Comparison of ENCODE assay signal across 34 cellular contexts in the genomic region with DNA sequence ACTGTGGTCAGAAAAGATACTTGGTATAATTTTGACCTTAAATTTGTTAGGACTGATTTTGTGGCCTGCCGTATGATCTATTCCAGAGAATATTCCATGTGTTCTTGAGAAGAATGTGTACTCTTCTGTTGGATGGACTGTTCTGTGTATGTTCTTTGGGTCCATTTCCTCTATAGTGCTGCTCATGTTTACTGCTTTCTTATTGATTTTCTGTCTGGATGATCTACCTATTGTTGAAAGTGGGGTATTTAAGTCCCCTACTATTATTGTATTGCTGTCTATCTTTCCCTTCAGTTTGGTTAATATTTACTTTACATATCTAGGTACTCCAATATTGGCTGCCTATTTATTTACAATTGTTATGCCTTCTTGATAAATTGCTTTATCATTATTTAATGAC.
"Had no signal": no experiment of that assay in that cellular context is flagged by ENCODE, and none has a peak within 500 bp of the region (broad histone marks: within the 10 kb centered on the region; RNA-seq: fewer than 3 reads in every experiment).

No MANE protein-coding gene starts in this region.

- H3K27ac Mint-ChIP-seq: activated B cell treated with CpG ODN at 0.5 μM for 24 hours; activated CD8-positive, alpha-beta T cell treated with anti-CD3 and anti-CD28 coated beads for 36 hours; activated naive CD4-positive, alpha-beta T cell treated with anti-CD3 and anti-CD28 coated beads for 36 hours; activated naive CD4-positive, alpha-beta T cell treated with anti-CD3 and anti-CD28 coated beads, Interleukin-2, amount 50 U/mL, for 24 hours; activated naive CD8-positive, alpha-beta T cell treated with anti-CD3 and anti-CD28 coated beads for 36 hours; activated naive CD8-positive, alpha-beta T cell treated with anti-CD3 and anti-CD28 coated beads, Interleukin-2, amount 50 U/mL, for 24 hours; activated T-helper 17 cell treated with anti-CD3 and anti-CD28 coated beads, Interleukin-2, amount 50 U/mL, for 72 hours; T-helper 17 cell; T-helper 2 cell treated with Interferon-gamma antibody and Interleukin-4, amounts not matched to agents 5 μg/mL and 100 μg/mL, for 36 hours had no signal

- H3K4me1 Mint-ChIP-seq: activated B cell treated with CpG ODN at 0.5 μM for 24 hours; activated naive CD4-positive, alpha-beta T cell treated with anti-CD3 and anti-CD28 coated beads, Interleukin-2, amount 50 U/mL, for 24 hours; activated naive CD8-positive, alpha-beta T cell treated with anti-CD3 and anti-CD28 coated beads for 36 hours; activated naive CD8-positive, alpha-beta T cell treated with anti-CD3 and anti-CD28 coated beads, Interleukin-2, amount 50 U/mL, for 24 hours; activated T-helper 17 cell treated with anti-CD3 and anti-CD28 coated beads, Interleukin-2, amount 50 U/mL, for 72 hours; T-helper 17 cell had no signal

- H3K36me3 ChIP-seq: adrenal gland, breast epithelium, cardiac muscle cell, colonic mucosa, esophagus squamous epithelium, gastroesophageal sphincter, heart right ventricle, WERI-Rb-1 had no signal

- H3K27me3 Mint-ChIP-seq: activated B cell treated with CpG ODN at 0.5 μM for 24 hours; activated CD8-positive, alpha-beta T cell treated with anti-CD3 and anti-CD28 coated beads for 36 hours; activated naive CD4-positive, alpha-beta T cell treated with anti-CD3 and anti-CD28 coated beads, Interleukin-2, amount 50 U/mL, for 24 hours; activated naive CD8-positive, alpha-beta T cell treated with anti-CD3 and anti-CD28 coated beads for 36 hours; activated naive CD8-positive, alpha-beta T cell treated with anti-CD3 and anti-CD28 coated beads, Interleukin-2, amount 50 U/mL, for 24 hours; activated T-helper 17 cell treated with anti-CD3 and anti-CD28 coated beads, Interleukin-2, amount 50 U/mL, for 72 hours; T-helper 17 cell had no signal

- H3K27ac ChIP-seq: adrenal gland, body of pancreas, breast epithelium, cardiac muscle cell, colonic mucosa, epithelial cell of prostate, esophagus squamous epithelium, gastroesophageal sphincter, heart right ventricle, WERI-Rb-1 had no signal

- DNase-seq: activated B cell treated with CpG ODN at 0.5 μM for 24 hours; activated CD4-positive, alpha-beta T cell treated with anti-CD3 and anti-CD28 coated beads for 48 hours; activated CD4-positive, alpha-beta T cell treated with anti-CD3 and anti-CD28 coated beads, Interleukin-2, amount 50 U/mL, for 1 hour; activated CD4-positive, alpha-beta T cell treated with anti-CD3 and anti-CD28 coated beads, Interleukin-2, amount 50 U/mL, for 48 hours; activated CD8-positive, alpha-beta memory T cell treated with anti-CD3 and anti-CD28 coated beads for 24 hours; activated CD8-positive, alpha-beta T cell treated with anti-CD3 and anti-CD28 coated beads for 36 hours; activated effector memory CD4-positive, alpha-beta T cell treated with Interleukin-2 at 50 U/mL for 16 hours; activated naive CD4-positive, alpha-beta T cell treated with anti-CD3 and anti-CD28 coated beads for 36 hours; activated naive CD8-positive, alpha-beta T cell treated with anti-CD3 and anti-CD28 coated beads for 36 hours; activated naive CD8-positive, alpha-beta T cell treated with anti-CD3 and anti-CD28 coated beads, Interleukin-2, amount 50 U/mL, for 24 hours; activated T-cell treated with anti-CD3 and anti-CD28 coated beads, Interleukin-2, amount 50 U/mL, for 4 hours; adrenal gland; amygdala; aorta; body of pancreas; central memory CD4-positive, alpha-beta T cell; cerebellar nuclear complex; colonic mucosa; effector CD8-positive, alpha-beta T cell; esophagus squamous epithelium; foreskin melanocyte; heart right ventricle; T-helper 1 cell; T-helper 17 cell; T1000; WERI-Rb-1 had no signal

- ATAC-seq: activated CD4-positive, CD25-positive, alpha-beta regulatory T cell treated with anti-CD3 and anti-CD28 coated beads, Interleukin-2, amount 50 U/mL, for 24 hours; activated CD8-positive, alpha-beta T cell treated with anti-CD3 and anti-CD28 coated beads for 36 hours; activated naive CD8-positive, alpha-beta T cell treated with anti-CD3 and anti-CD28 coated beads, Interleukin-2, amount 50 U/mL, for 24 hours; activated T-cell treated with anti-CD3 and anti-CD28 coated beads, Interleukin-2, amount 50 U/mL, for 4 hours; activated T-helper 17 cell treated with anti-CD3 and anti-CD28 coated beads, Interleukin-2, amount 50 U/mL, for 72 hours; body of pancreas; gastroesophageal sphincter; heart right ventricle; T-helper 17 cell had no signal

- H3K4me3 Mint-ChIP-seq: activated B cell treated with CpG ODN at 0.5 μM for 24 hours; activated CD8-positive, alpha-beta T cell treated with anti-CD3 and anti-CD28 coated beads for 36 hours; activated naive CD4-positive, alpha-beta T cell treated with anti-CD3 and anti-CD28 coated beads for 36 hours; activated naive CD4-positive, alpha-beta T cell treated with anti-CD3 and anti-CD28 coated beads, Interleukin-2, amount 50 U/mL, for 24 hours; activated naive CD8-positive, alpha-beta T cell treated with anti-CD3 and anti-CD28 coated beads for 36 hours; activated naive CD8-positive, alpha-beta T cell treated with anti-CD3 and anti-CD28 coated beads, Interleukin-2, amount 50 U/mL, for 24 hours; activated T-cell treated with anti-CD3 and anti-CD28 coated beads, Interleukin-2, amount 50 U/mL, for 4 hours; activated T-helper 17 cell treated with anti-CD3 and anti-CD28 coated beads, Interleukin-2, amount 50 U/mL, for 72 hours; T-helper 17 cell; T-helper 2 cell treated with Interferon-gamma antibody and Interleukin-4, amounts not matched to agents 5 μg/mL and 100 μg/mL, for 36 hours had no signal

- H3K36me3 Mint-ChIP-seq: activated naive CD4-positive, alpha-beta T cell treated with anti-CD3 and anti-CD28 coated beads, Interleukin-2, amount 50 U/mL, for 24 hours had no signal

- H3K27me3 ChIP-seq: adrenal gland, body of pancreas, breast epithelium, cardiac muscle cell, colonic mucosa, esophagus squamous epithelium, gastroesophageal sphincter, heart right ventricle had no signal

- H3K4me3 ChIP-seq: adrenal gland, body of pancreas, breast epithelium, cardiac muscle cell, colonic mucosa, esophagus squamous epithelium, gastroesophageal sphincter, heart right ventricle had no signal
